28 cellular contexts compared by ENCODE assay signal in genomic region chr9:14193338-14193980, GRCh38.
"Had no signal": no experiment of that assay in that cellular context is flagged by ENCODE, and none has a peak within 500 bp of the region (broad histone marks: within the 10 kb centered on the region; RNA-seq: fewer than 3 reads in every experiment).

No MANE protein-coding gene starts in this region.

- H3K36me3 ChIP-seq: esophagus squamous epithelium, lower lobe of right lung, neural progenitor cell, right atrium auricular region, stomach, thyroid gland had no signal

- H3K4me1 ChIP-seq: parathyroid adenoma had no signal

- H3K36me3 Mint-ChIP-seq: memory B cell; mesothelial cell of epicardium; naive B cell; natural killer cell treated with Interleukin-12 subunit alpha and Interleukin-12 subunit beta and Interleukin-15 and Interleukin-18, amount 100 ng/mL, for 72 hours; neural progenitor cell; stimulated activated effector memory CD8-positive, alpha-beta T cell treated with anti-CD3 and anti-CD28 coated beads, Interleukin-12 subunit alpha, Interleukin-12 subunit beta, amount 100 ng/mL, for 72 hours had no signal

- H3K79me2 ChIP-seq: parathyroid adenoma had no signal

- H3K4me3 Mint-ChIP-seq: memory B cell; mesothelial cell of epicardium; naive B cell; natural killer cell treated with Interleukin-12 subunit alpha and Interleukin-12 subunit beta and Interleukin-15 and Interleukin-18, amount 100 ng/mL, for 72 hours; neural progenitor cell; stimulated activated effector memory CD8-positive, alpha-beta T cell treated with anti-CD3 and anti-CD28 coated beads, Interleukin-12 subunit alpha, Interleukin-12 subunit beta, amount 100 ng/mL, for 72 hours had no signal

- H3K4me3 ChIP-seq: esophagus squamous epithelium, lower lobe of right lung, mucosa of descending colon, neural progenitor cell, right atrium auricular region, smooth muscle cell, stomach, thyroid gland had no signal

- H3K9me3 Mint-ChIP-seq: memory B cell; mesothelial cell of epicardium; naive B cell; neural progenitor cell; stimulated activated effector memory CD8-positive, alpha-beta T cell treated with anti-CD3 and anti-CD28 coated beads, Interleukin-12 subunit alpha, Interleukin-12 subunit beta, amount 100 ng/mL, for 72 hours had no signal

- H3K27me3 ChIP-seq: esophagus squamous epithelium, neural progenitor cell, right atrium auricular region, stomach, thyroid gland had no signal

- ATAC-seq: left ventricle myocardium superior; lower lobe of right lung; mucosa of descending colon; natural killer cell treated with Interleukin-12 subunit alpha and Interleukin-12 subunit beta and Interleukin-15 and Interleukin-18, amount 100 ng/mL, for 72 hours; sciatic nerve; stimulated activated effector memory CD8-positive, alpha-beta T cell treated with anti-CD3 and anti-CD28 coated beads, Interleukin-12 subunit alpha, Interleukin-12 subunit beta, amount 100 ng/mL, for 72 hours had no signal

- H3K27ac Mint-ChIP-seq: memory B cell; mesothelial cell of epicardium; naive B cell; natural killer cell treated with Interleukin-12 subunit alpha and Interleukin-12 subunit beta and Interleukin-15 and Interleukin-18, amount 100 ng/mL, for 72 hours; neural progenitor cell; progenitor cell of endocrine pancreas; stimulated activated effector memory CD8-positive, alpha-beta T cell treated with anti-CD3 and anti-CD28 coated beads, Interleukin-12 subunit alpha, Interleukin-12 subunit beta, amount 100 ng/mL, for 72 hours had no signal

- FAIRE-seq: colon, frontal cortex, keratinocyte had no signal

- H3K4me1 Mint-ChIP-seq: memory B cell; naive B cell; stimulated activated effector memory CD8-positive, alpha-beta T cell treated with anti-CD3 and anti-CD28 coated beads, Interleukin-12 subunit alpha, Interleukin-12 subunit beta, amount 100 ng/mL, for 72 hours had no signal

- DNase-seq: effector memory CD4-positive, alpha-beta T cell; erythroblast; esophagus squamous epithelium; head of caudate nucleus; left ventricle myocardium superior; lower lobe of right lung; mucosa of descending colon; naive B cell; stimulated activated CD4-positive, alpha-beta T cell treated with anti-CD3 and anti-CD28 coated beads, Interleukin-12 subunit alpha, Interleukin-12 subunit beta, amount 100 ng/mL, for 4 hours; stimulated activated CD4-positive, alpha-beta T cell treated with anti-CD3 and anti-CD28 coated beads, Interleukin-1b, Interleukin-23, amount 100 ng/mL, for 48 hours; stimulated activated CD4-positive, alpha-beta T cell treated with anti-CD3 and anti-CD28 coated beads, Interleukin-4, amount 100 ng/mL, for 1 hour; stimulated activated naive CD4-positive, alpha-beta T cell treated with Interleukin-2 at 50 U/mL for 16 hours; stomach; thyroid gland; trophoblast cell had no signal

- H3K9ac ChIP-seq: neural progenitor cell, parathyroid adenoma had no signal

- H3K9me3 ChIP-seq: esophagus squamous epithelium, lower lobe of right lung, mucosa of descending colon, right atrium auricular region, stomach, thyroid gland had no signal

- H3K4me2 ChIP-seq: neural progenitor cell, smooth muscle cell had no signal

- H2AFZ ChIP-seq: neural progenitor cell, parathyroid adenoma had no signal

- H3K27ac ChIP-seq: esophagus squamous epithelium, lower lobe of right lung, neural progenitor cell, parathyroid adenoma, right atrium auricular region, stomach, thyroid gland had no signal

- H3K27me3 Mint-ChIP-seq: naive B cell; natural killer cell treated with Interleukin-12 subunit alpha and Interleukin-12 subunit beta and Interleukin-15 and Interleukin-18, amount 100 ng/mL, for 72 hours; progenitor cell of endocrine pancreas had no signal
